Comparison of ENCODE assay signal across 1 cellular context in the genomic region with DNA sequence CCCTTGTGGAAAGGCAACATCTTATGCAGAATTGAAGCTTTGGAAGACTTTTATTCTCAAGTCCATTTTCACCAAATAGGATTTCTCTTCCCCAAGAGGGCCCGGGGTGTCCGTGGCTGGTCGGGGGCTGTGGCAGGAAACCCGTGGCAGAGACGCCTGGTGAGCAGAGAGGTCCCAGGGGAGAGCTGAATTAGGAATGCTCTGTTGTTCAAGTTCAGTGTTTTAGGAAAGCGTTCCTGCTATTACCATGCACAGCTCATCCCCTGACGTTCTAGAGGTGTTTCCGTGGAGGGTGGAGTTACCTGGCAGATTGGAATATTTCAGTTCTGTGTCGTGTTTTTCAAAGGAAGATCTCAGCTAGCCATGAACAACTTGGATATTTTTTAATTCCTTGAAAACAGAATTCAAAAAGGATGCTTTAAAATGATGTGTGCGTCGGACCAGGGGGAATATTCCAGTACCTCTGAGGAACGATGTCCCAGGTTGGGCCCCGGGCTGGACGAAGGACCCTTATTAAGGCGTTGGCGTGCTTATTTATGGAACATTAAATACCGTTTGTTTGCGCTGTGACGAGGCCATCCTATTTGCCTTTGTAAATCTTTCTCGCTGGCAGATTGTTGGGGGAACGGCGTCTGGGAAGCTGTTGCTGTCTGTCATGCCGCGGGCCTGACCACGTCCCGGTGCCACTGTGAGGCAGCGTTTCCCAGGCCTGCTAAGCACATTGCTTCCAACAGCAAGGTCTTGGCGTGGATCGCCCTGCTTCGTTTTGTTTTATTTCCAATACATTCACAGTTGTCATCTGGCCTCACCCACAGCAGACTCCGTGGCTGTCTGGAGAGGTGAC.
TF ChIP-seq lines count a peak whose summit lies in the region.

No MANE protein-coding gene starts in this region.

TF ChIP-seq in HepG2, 621 proteins besides CTCF, POLR2A, EP300 and RAD21 (continued from another document):
- TF ChIP-seq PCBP1 (IDR thresholded peaks at IDR 0.05; ENCODE audit: borderline replicate concordance, low read depth, low read length) (no peak), FLYWCH1 (CRISPR knock-in tag; IDR thresholded peaks at IDR 0.05) (no peak)
